ENCODE assay signal across 1 cellular context in genomic region chr11:74926304-74927030, GRCh38.
TF ChIP-seq lines count a peak whose summit lies in the region.

No MANE protein-coding gene starts in this region.

TF ChIP-seq in K562, 482 proteins besides CTCF, POLR2A, EP300 and RAD21 (continued from another document):
- TF ChIP-seq SREBF2 (CRISPR knock-in tag; IDR thresholded peaks at IDR 0.05) (no peak), MAX (CRISPR knock-in tag; IDR thresholded peaks at IDR 0.05) (peak; percentile 54), HES1 (IDR thresholded peaks at IDR 0.05; ENCODE audit: low read depth) (peak; percentile 90), KDM1A (IDR thresholded peaks at IDR 0.05) (0 out of 4 replicates have a peak, but pooled peaks of 1 of the 2 experiments have one; percentile 26)
